22 cellular contexts compared by ENCODE assay signal in the genomic region with DNA sequence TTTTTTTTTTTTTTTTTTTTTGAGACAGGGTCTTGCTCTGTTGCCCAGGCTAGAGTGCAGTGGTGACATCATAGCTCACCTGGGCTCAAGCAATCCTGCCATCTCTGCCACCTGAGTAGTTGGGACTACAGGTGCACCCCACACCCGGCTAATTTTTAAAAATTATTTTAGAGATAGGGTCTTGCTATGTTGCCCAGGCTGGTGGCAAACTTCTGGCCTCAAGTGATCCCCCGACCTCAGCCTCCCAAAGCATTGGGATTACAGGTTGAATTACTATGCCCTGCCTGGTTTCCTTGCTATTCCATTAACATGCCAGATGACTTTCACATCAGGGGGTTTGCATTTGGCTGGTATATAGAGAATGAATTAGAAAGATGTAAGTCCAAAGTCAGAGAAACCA.
DNase-seq lines count a peak whose midpoint lies in the region; ATAC-seq, FAIRE-seq and TF ChIP-seq lines count a peak whose summit lies in the region.
"Had no signal": no experiment of that assay in that cellular context is flagged by ENCODE, and none has a peak within 500 bp of the region (broad histone marks: within the 10 kb centered on the region; RNA-seq: fewer than 3 reads in every experiment).

No MANE protein-coding gene starts in this region.

- TF ChIP-seq CTCF in HepG2 (CRISPR knock-in tag; IDR thresholded peaks at IDR 0.05) (no peak), right lobe of liver (IDR thresholded peaks at IDR 0.05) (no peak), K562 (IDR thresholded peaks at IDR 0.05 in 2 of 3, conservative IDR thresholded peaks at IDR 0.05 in 1 of 3; ENCODE audit: insufficient read depth in 2 of 3, low read depth in 1 of 3, low read length in 3 of 3) (no peak), H1 (IDR thresholded peaks at IDR 0.05; ENCODE audit: control extremely low read depth in 1 of 3, insufficient read depth in 1 of 3, low read depth in 1 of 3, low read length in 3 of 3) (no peak)

- no peak overlapping the region for H3K4me3 ChIP-seq in HepG2 (replicated peaks in 1 of 3; ENCODE audit: insufficient read depth in 1 of 3, low read depth in 2 of 3, low read length in 3 of 3)
- no peak overlapping the region for H3K4me3 ChIP-seq in right lobe of liver
- no peak overlapping the region for H3K4me3 ChIP-seq in K562
- no peak overlapping the region for H3K4me3 ChIP-seq in H1 (ENCODE audit: extremely low read depth in 1 of 4, insufficient read depth in 2 of 4, low read depth in 3 of 4, low read length in 4 of 4)
- H3K4me3 ChIP-seq: BLaER1, GM12878 had no signal

- CTCF ChIA-PET in HepG2 (lab: Yijun Ruan, JAX; ENCODE audit: low intra/inter-chr PET ratio, low total read pairs), result no interaction called here
- CTCF ChIA-PET in K562 (lab: Yijun Ruan, JAX; ENCODE audit: low intra/inter-chr PET ratio), result interaction anchor here (0.6 kb wide), 1 partner anchor 79 kb away, joined by 6 read pairs; no protein-coding TSS in a partner anchor
- CTCF ChIA-PET in H1 (lab: Charles Lee; ENCODE audit: partially characterized antibody), result interaction anchor here (0.8 to 2.7 kb wide), 3 partner anchors 9 to 53 kb away, joined by 3 to 8 read pairs (median 3); no protein-coding TSS in a partner anchor

- H3K4me1 ChIP-seq in HepG2 (ENCODE audit: insufficient read depth, low read length) (no peaks in the 10 kb centered on the region), right lobe of liver (peaks cover 0 to 2% (median 0%) of the 10 kb centered on the region in 4 donors), K562 (replicated peaks in 1 of 2; ENCODE audit: control insufficient read depth in 2 of 2, insufficient read depth in 2 of 2, low read length in 2 of 2) (no peaks in the 10 kb centered on the region), H1 (replicated peaks in 1 of 4; ENCODE audit: control insufficient read depth in 3 of 4, insufficient read depth in 4 of 4, low read length in 3 of 4) (peaks cover 2 to 6% (median 5%) of the 10 kb centered on the region in 4 experiments; a peak in 6 of 7 replicates)
- H3K4me1 ChIP-seq: Caco-2 had no signal

- no peaks in the 10 kb centered on the region for H3K9me1 ChIP-seq in K562 (ENCODE audit: control insufficient read depth, insufficient read depth, low read length)

- POLR2A ChIA-PET in HepG2 (lab: Yijun Ruan, JAX), result no interaction called here
- POLR2A ChIA-PET in K562 (lab: Yijun Ruan, JAX), result no interaction called here
- POLR2A ChIA-PET in H1 (lab: Charles Lee; ENCODE audit: partially characterized antibody), result no interaction called here

- H3K27ac ChIP-seq in HepG2 (ENCODE audit: extremely low read length, insufficient read depth, low read length) (no peak overlapping the region), right lobe of liver (no peak overlapping the region), K562 (ENCODE audit: extremely low read depth, low read depth, low read length) (no peak overlapping the region), H1 (ENCODE audit: low read depth, low read length) (no peak overlapping the region)
- H3K27ac ChIP-seq: 22Rv1, BLaER1, C4-2B had no signal

- H3K27me3 ChIP-seq in HepG2 (ENCODE audit: control insufficient read depth in 1 of 2, insufficient read depth in 2 of 2, low read length in 2 of 2) (no peaks in the 10 kb centered on the region), right lobe of liver (no peaks in the 10 kb centered on the region), K562 (ENCODE audit: control insufficient read depth in 2 of 2, insufficient read depth in 2 of 2, low read length in 2 of 2) (no peaks in the 10 kb centered on the region), H1 (replicated peaks in 1 of 4; ENCODE audit: control insufficient read depth in 3 of 4, extremely low read depth in 1 of 4, insufficient read depth in 3 of 4, low read length in 3 of 4) (no peaks in the 10 kb centered on the region)
- H3K27me3 ChIP-seq: BLaER1 had no signal

- TF ChIP-seq POLR2A in HepG2 (IDR thresholded peaks at IDR 0.05; ENCODE audit: insufficient read depth in 1 of 2, low read depth in 2 of 2, low read length in 2 of 2) (no peak), right lobe of liver (IDR thresholded peaks at IDR 0.05) (no peak), K562 (conservative IDR thresholded peaks at IDR 0.05) (no peak), H1 (IDR thresholded peaks at IDR 0.05; ENCODE audit: control extremely low read depth in 1 of 2, low read depth in 2 of 2, low read length in 2 of 2) (no peak)

- no peak overlapping the region for H2BK120ac ChIP-seq in H1 (replicated peaks; ENCODE audit: low read depth, low read length)

- H3K18ac ChIP-seq in H1 (ENCODE audit: extremely low read depth, low read length), result no peak overlapping the region

- no peak overlapping the region for H4K8ac ChIP-seq in H1 (ENCODE audit: extremely low read depth, insufficient read depth, low read length)

- H2BK5ac ChIP-seq in H1 (ENCODE audit: low read depth, low read length), result no peak overlapping the region

- H3K9ac ChIP-seq in HepG2 (ENCODE audit: insufficient read depth, low read depth, low read length) (no peak overlapping the region), K562 (ENCODE audit: insufficient read depth in 1 of 2, low read depth in 2 of 2, low read length in 2 of 2) (no peak overlapping the region), H1 (replicated peaks in 1 of 4; ENCODE audit: extremely low read depth in 1 of 4, low read depth in 3 of 4, low read length in 3 of 4) (no peak overlapping the region)
- H3K9ac ChIP-seq: BLaER1 had no signal

- H3K9me3 ChIP-seq in HepG2 (ENCODE audit: low read length), result no peaks in the 10 kb centered on the region
- no peaks in the 10 kb centered on the region for H3K9me3 ChIP-seq in right lobe of liver
- no peaks in the 10 kb centered on the region for H3K9me3 ChIP-seq in K562 (replicated peaks; ENCODE audit: control insufficient read depth, insufficient read depth, low read depth, low read length)
- peaks cover 0 to 3% of the 10 kb centered on the region in 2 experiments; a peak in 1 of 4 replicates for H3K9me3 ChIP-seq in H1 (ENCODE audit: insufficient read depth in 2 of 2, low read depth in 1 of 2, low read length in 1 of 2)
- H3K9me3 ChIP-seq: BLaER1, Caco-2 had no signal

- H4K5ac ChIP-seq in H1 (ENCODE audit: insufficient read length, low read depth, low read length), result no peak overlapping the region

- H3K23ac ChIP-seq in H1 (ENCODE audit: insufficient read length), result no peak overlapping the region

- DNase-seq in HepG2 (ENCODE audit: low spot score) (no peak), right lobe of liver (no peak), K562 (ENCODE audit: extremely low read depth in 1 of 4, low spot score in 3 of 4) (no peak), H1 (ENCODE audit: low read depth in 1 of 2, low spot score in 2 of 2) (no peak), NCI-H526 treated with DMSO at 0.1 percent for 48 hours (lab: John Stamatoyannopoulos, UW) (no peak)
- no peak for DNase-seq in activated CD8-positive, alpha-beta memory T cell treated with anti-CD3 and anti-CD28 coated beads, Interleukin-2, amount 50 U/mL, for 48 hours
- no peak for DNase-seq in central memory CD4-positive, alpha-beta T cell
- DNase-seq: Caco-2; CD4-positive, CD25-positive, alpha-beta regulatory T cell; CD8-positive, alpha-beta T cell; DMS153; DND-41; GDM1; GOT3; H7; HCEC 1CT had no signal

- WGBS in HepG2 (ENCODE audit: low lambda C conversion rate), result 59% methylated on average over 2 of the region's 2 CpGs
- 100% methylated on average over 2 of the region's 2 CpGs for WGBS in right lobe of liver (ENCODE audit: insufficient coverage, low coverage, low lambda C conversion rate, missing lambda C conversion rate)
- WGBS in K562 (ENCODE audit: insufficient coverage, low coverage, missing lambda C conversion rate), result 0% methylated on average over 2 of the region's 2 CpGs
- 100% methylated on average over 1 of the region's 2 CpGs; no CpG with 5 or more reads in 1 of the 2 experiments for WGBS in H1 (ENCODE audit: extremely low coverage in 1 of 2, insufficient coverage in 1 of 2, insufficient read length in 1 of 2, insufficient replicate concordance in 2 of 2, low coverage in 1 of 2, low lambda C conversion rate in 2 of 2, missing lambda C conversion rate in 1 of 2), 2 experiments

- no peak for TF ChIP-seq EP300 in HepG2 (IDR thresholded peaks at IDR 0.05; ENCODE audit: low read depth in 2 of 2, low read length in 2 of 2)
- no peak for TF ChIP-seq EP300 in HepG2 (CRISPR knock-in tag; IDR thresholded peaks at IDR 0.05; ENCODE audit: borderline replicate concordance)
- no peak for TF ChIP-seq EP300 in K562 (IDR thresholded peaks at IDR 0.05; ENCODE audit: low read length)
- no peak for TF ChIP-seq EP300 in H1 (IDR thresholded peaks at IDR 0.05; ENCODE audit: borderline replicate concordance in 1 of 2, low read depth in 2 of 2, low read length in 2 of 2)

- FAIRE-seq in HepG2 (lab: Jason Lieb, UNC) (no peak), K562 (lab: Jason Lieb, UNC) (no peak), H1 (lab: Jason Lieb, UNC) (no peak)
- FAIRE-seq: A204.1, GM12878, GM19239 had no signal

- H2AK5ac ChIP-seq in H1 (ENCODE audit: low read depth, low read length), result no peak overlapping the region

- H3K36me3 ChIP-seq in HepG2 (replicated peaks in 1 of 2; ENCODE audit: control insufficient read depth in 1 of 2, insufficient read depth in 2 of 2, low read length in 2 of 2) (no peaks in the 10 kb centered on the region), right lobe of liver (no peaks in the 10 kb centered on the region), K562 (ENCODE audit: control insufficient read depth, insufficient read depth, low read length) (no peaks in the 10 kb centered on the region), H1 (ENCODE audit: control insufficient read depth in 2 of 4, insufficient read depth in 4 of 4, low read length in 3 of 4) (no peaks in the 10 kb centered on the region)
- H3K36me3 ChIP-seq: BLaER1 had no signal

- ATAC-seq in HepG2 (no peak), right lobe of liver (no peak), K562 (no peak)
- ATAC-seq: CD8-positive, alpha-beta T cell had no signal

- H4K91ac ChIP-seq in H1 (replicated peaks; ENCODE audit: insufficient read length, low read length), result no peak overlapping the region

- no peaks in the 10 kb centered on the region for H3K79me2 ChIP-seq in HepG2 (ENCODE audit: insufficient read depth, low read length)
- H3K79me2 ChIP-seq in K562 (ENCODE audit: control insufficient read depth, insufficient read depth, low read length), result no peaks in the 10 kb centered on the region
- H3K79me2 ChIP-seq in H1 (ENCODE audit: control insufficient read depth in 1 of 2, insufficient read depth in 2 of 2, low read length in 2 of 2), result no peaks in the 10 kb centered on the region

- BruUV-seq in HepG2 (replicated peaks; lab: Mats Ljungman, UMichigan), result no TSS peak
- BruUV-seq in K562 (replicated peaks; lab: Mats Ljungman, UMichigan), result no TSS peak

- H3K56ac ChIP-seq in H1 (replicated peaks; ENCODE audit: insufficient read length, low read depth, low read length), result no peak overlapping the region

- H2BK15ac ChIP-seq in H1 (ENCODE audit: low read length), result no peak overlapping the region

- H4K20me1 ChIP-seq in HepG2 (ENCODE audit: insufficient read depth, low read length) (no peaks in the 10 kb centered on the region), K562 (replicated peaks; ENCODE audit: control insufficient read depth, insufficient read depth, low read length) (no peaks in the 10 kb centered on the region), H1 (replicated peaks in 1 of 2; ENCODE audit: control insufficient read depth in 1 of 2, insufficient read depth in 2 of 2, low read length in 2 of 2) (peaks cover 0 to 1% of the 10 kb centered on the region in 2 experiments)
- H4K20me1 ChIP-seq: BLaER1 had no signal

- H3K23me2 ChIP-seq in H1 (ENCODE audit: low read depth, low read length), result no peaks in the 10 kb centered on the region

- no peak overlapping the region for H3K14ac ChIP-seq in H1 (ENCODE audit: insufficient read length)

- no peak overlapping the region for H2AFZ ChIP-seq in HepG2 (ENCODE audit: low read length)
- no peak overlapping the region for H2AFZ ChIP-seq in K562 (ENCODE audit: low read depth, low read length)
- no peak overlapping the region for H2AFZ ChIP-seq in H1 (ENCODE audit: low read length)

- no peak overlapping the region for H3K4me2 ChIP-seq in HepG2 (ENCODE audit: low read depth, low read length)
- no peak overlapping the region for H3K4me2 ChIP-seq in K562 (ENCODE audit: insufficient read depth, low read length)
- H3K4me2 ChIP-seq in H1 (ENCODE audit: insufficient read depth in 1 of 2, low read depth in 2 of 2, low read length in 2 of 2), result no peak overlapping the region
- H3K4me2 ChIP-seq: BLaER1 had no signal

- H3K79me1 ChIP-seq in H1 (ENCODE audit: low read depth, low read length), result peaks cover 2% of the 10 kb centered on the region

- no peak overlapping the region for H3K4ac ChIP-seq in H1 (replicated peaks; ENCODE audit: insufficient read length, low read depth, low read length)

- in situ Hi-C loops in HepG2 (cut with HindIII; ENCODE audit: extremely low pct_ligation_motif_present, low pct_unique_long_range_greater_than_20kb) (no loop called here), K562 (cut with MboI) (no loop called here)

- intact Hi-C loops in HepG2 (cut with micrococcal nuclease; ENCODE audit: unreplicated experiment), result no loop called here
- intact Hi-C loops in right lobe of liver (cut with DNase I), result no loop called here
- intact Hi-C loops in K562 (cut with micrococcal nuclease), result no loop called here

- H2BK20ac ChIP-seq in H1 (ENCODE audit: low read length), result no peak overlapping the region

- TF ChIP-seq RAD21 in HepG2 (CRISPR knock-in tag; IDR thresholded peaks at IDR 0.05), result no peak
- no peak for TF ChIP-seq RAD21 in K562 (CRISPR knock-in tag; conservative IDR thresholded peaks at IDR 0.05 in 1 of 2, IDR thresholded peaks at IDR 0.05 in 1 of 2)
- TF ChIP-seq RAD21 in H1 (IDR thresholded peaks at IDR 0.05 in 1 of 2, conservative IDR thresholded peaks at IDR 0.05 in 1 of 2; ENCODE audit: low read depth in 2 of 2, low read length in 2 of 2), result no peak

- H2BK12ac ChIP-seq in H1 (ENCODE audit: low read depth, low read length), result no peak overlapping the region
